In the genomic region with DNA sequence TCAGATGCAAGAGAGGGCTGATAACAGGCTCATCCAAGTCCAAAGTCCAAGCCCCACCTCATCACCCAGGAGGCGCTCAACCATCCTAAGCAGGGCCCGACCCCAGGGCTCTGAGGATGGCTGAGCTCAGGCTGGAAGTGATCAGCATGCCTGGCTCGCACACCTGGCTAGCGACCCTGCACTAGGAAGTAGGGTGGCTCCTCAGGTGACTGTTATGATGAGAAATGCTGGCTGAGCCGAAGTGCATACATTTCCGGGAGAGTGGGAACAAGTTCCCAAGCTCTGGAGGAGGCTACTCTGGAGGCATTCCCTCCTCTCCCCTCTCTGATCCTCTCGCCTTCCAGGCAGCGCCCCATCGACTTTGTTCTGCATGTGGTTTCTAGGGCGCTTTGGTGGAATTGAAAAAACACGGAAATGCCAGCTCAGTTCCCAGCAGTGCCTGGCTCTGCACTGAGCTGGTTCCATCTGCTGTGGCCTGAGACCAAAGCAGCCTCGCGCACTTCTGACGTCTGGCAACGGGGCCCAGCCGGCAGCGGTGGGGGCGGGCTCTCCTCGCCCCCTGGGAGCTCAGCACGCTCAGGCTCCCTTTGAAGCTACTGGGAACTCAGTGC, we compare ENCODE assay signal across 1 cellular context.
TF ChIP-seq lines count a peak whose summit lies in the region.

No MANE protein-coding gene starts in this region.

TF ChIP-seq in HepG2, 621 proteins besides CTCF, POLR2A, EP300 and RAD21 (continued from another document):
- TF ChIP-seq, protein P1, sequence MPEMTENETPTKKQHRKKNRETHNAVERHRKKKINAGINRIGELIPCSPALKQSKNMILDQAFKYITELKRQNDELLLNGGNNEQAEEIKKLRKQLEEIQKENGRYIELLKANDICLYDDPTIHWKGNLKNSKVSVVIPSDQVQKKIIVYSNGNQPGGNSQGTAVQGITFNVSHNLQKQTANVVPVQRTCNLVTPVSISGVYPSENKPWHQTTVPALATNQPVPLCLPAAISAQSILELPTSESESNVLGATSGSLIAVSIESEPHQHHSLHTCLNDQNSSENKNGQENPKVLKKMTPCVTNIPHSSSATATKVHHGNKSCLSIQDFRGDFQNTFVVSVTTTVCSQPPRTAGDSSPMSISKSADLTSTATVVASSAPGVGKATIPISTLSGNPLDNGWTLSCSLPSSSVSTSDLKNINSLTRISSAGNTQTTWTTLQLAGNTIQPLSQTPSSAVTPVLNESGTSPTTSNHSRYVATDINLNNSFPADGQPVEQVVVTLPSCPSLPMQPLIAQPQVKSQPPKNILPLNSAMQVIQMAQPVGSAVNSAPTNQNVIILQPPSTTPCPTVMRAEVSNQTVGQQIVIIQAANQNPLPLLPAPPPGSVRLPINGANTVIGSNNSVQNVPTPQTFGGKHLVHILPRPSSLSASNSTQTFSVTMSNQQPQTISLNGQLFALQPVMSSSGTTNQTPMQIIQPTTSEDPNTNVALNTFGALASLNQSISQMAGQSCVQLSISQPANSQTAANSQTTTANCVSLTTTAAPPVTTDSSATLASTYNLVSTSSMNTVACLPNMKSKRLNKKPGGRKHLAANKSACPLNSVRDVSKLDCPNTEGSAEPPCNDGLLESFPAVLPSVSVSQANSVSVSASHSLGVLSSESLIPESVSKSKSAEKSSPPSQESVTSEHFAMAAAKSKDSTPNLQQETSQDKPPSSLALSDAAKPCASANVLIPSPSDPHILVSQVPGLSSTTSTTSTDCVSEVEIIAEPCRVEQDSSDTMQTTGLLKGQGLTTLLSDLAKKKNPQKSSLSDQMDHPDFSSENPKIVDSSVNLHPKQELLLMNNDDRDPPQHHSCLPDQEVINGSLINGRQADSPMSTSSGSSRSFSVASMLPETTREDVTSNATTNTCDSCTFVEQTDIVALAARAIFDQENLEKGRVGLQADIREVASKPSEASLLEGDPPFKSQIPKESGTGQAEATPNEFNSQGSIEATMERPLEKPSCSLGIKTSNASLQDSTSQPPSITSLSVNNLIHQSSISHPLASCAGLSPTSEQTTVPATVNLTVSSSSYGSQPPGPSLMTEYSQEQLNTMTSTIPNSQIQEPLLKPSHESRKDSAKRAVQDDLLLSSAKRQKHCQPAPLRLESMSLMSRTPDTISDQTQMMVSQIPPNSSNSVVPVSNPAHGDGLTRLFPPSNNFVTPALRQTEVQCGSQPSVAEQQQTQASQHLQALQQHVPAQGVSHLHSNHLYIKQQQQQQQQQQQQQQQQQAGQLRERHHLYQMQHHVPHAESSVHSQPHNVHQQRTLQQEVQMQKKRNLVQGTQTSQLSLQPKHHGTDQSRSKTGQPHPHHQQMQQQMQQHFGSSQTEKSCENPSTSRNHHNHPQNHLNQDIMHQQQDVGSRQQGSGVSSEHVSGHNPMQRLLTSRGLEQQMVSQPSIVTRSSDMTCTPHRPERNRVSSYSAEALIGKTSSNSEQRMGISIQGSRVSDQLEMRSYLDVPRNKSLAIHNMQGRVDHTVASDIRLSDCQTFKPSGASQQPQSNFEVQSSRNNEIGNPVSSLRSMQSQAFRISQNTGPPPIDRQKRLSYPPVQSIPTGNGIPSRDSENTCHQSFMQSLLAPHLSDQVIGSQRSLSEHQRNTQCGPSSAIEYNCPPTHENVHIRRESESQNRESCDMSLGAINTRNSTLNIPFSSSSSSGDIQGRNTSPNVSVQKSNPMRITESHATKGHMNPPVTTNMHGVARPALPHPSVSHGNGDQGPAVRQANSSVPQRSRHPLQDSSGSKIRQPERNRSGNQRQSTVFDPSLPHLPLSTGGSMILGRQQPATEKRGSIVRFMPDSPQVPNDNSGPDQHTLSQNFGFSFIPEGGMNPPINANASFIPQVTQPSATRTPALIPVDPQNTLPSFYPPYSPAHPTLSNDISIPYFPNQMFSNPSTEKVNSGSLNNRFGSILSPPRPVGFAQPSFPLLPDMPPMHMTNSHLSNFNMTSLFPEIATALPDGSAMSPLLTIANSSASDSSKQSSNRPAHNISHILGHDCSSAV (CRISPR knock-in tag; IDR thresholded peaks at IDR 0.05; ENCODE audit: borderline replicate concordance), result no peak
